Comparison of ENCODE assay signal across 8 cellular contexts in genomic region chr1:203306970-203307541, GRCh38. TPM values are rescaled to one million over a fixed set of nuclear protein-coding genes. Genes with fewer than 3 reads are reported as not detected.
DNase-seq lines count a peak whose midpoint lies in the region; TF ChIP-seq lines count a peak whose summit lies in the region.

No MANE protein-coding gene starts in this region.

- H3K27me3 ChIP-seq in duodenal mucosa (ENCODE audit: control insufficient read depth in 1 of 2, insufficient read depth in 2 of 2, low read length in 2 of 2) (no peaks in the 10 kb centered on the region), vagina (no peaks in the 10 kb centered on the region)

- peaks cover 18% of the 10 kb centered on the region for H3K36me3 Mint-ChIP-seq in Calu3 (ENCODE audit: insufficient read depth, unreplicated experiment)

- peak overlapping the region; percentile 92 to 94 for H3K4me3 ChIP-seq in duodenal mucosa (ENCODE audit: low read depth in 1 of 2, low read length in 2 of 2)
- H3K4me3 ChIP-seq in vagina: peak overlapping the region; percentile 96 to 100

- H3K4me3 Mint-ChIP-seq in Calu3 (ENCODE audit: low read depth, unreplicated experiment): peak overlapping the region; percentile 68

- no peak for TF ChIP-seq CTCF in Calu3 (IDR thresholded peaks at IDR 0.05; ENCODE audit: unreplicated experiment)
- TF ChIP-seq CTCF in vagina (IDR thresholded peaks at IDR 0.05): no peak

- no peak for TF ChIP-seq POLR2A in vagina (IDR thresholded peaks at IDR 0.05)

- BruUV-seq in Calu3 (replicated peaks; lab: Mats Ljungman, UMichigan): no TSS peak

- peaks cover 48% of the 10 kb centered on the region for H3K27me3 Mint-ChIP-seq in Calu3 (ENCODE audit: unreplicated experiment)

- DNase-seq in Calu3: no peak
- peak in 3 of 5 experiments; percentile 20 to 78 (median 39) for DNase-seq in T-helper 2 cell
- DNase-seq in myocyte (ENCODE audit: low read depth): peak; percentile 73
- DNase-seq in vagina (ENCODE audit: extremely low spot score in 2 of 2): no peak
- DNase-seq in NCI-H524 treated with DMSO at 0.1 percent for 48 hours (lab: John Stamatoyannopoulos, UW): no peak
- no peak for DNase-seq in EL
- no peak for DNase-seq in SKM-1 treated with dmso at 0.1 percent for 144 hours (lab: John Stamatoyannopoulos, UW; ENCODE audit: unreplicated experiment)

- H3K36me3 ChIP-seq in duodenal mucosa (ENCODE audit: control insufficient read depth in 1 of 2, insufficient read depth in 2 of 2, low read length in 2 of 2) (peaks cover 18 to 22% of the 10 kb centered on the region in 2 donors), vagina (peaks cover 0 to 12% of the 10 kb centered on the region in 2 donors)

- H3K4me1 ChIP-seq in duodenal mucosa (ENCODE audit: control insufficient read depth in 1 of 2, insufficient read depth in 2 of 2, low read length in 2 of 2) (peaks cover 52 to 57% of the 10 kb centered on the region in 2 donors), vagina (peaks cover 44% of the 10 kb centered on the region)

- peak overlapping the region; percentile 92 to 100 for H3K9ac ChIP-seq in duodenal mucosa (ENCODE audit: low read depth in 1 of 2, low read length in 2 of 2)

- CTCF ChIA-PET in Calu3 (lab: Charles Lee): interaction anchor here (0.8 to 2.5 kb wide), 7 partner anchors 12 to 40 kb away, joined by 3 to 16 read pairs (median 4); no protein-coding TSS in a partner anchor

- no peaks in the 10 kb centered on the region for H3K9me3 Mint-ChIP-seq in Calu3 (ENCODE audit: low read depth, unreplicated experiment)

- H3K4me1 Mint-ChIP-seq in Calu3 (ENCODE audit: low read depth, unreplicated experiment): peaks cover 31% of the 10 kb centered on the region

- intact Hi-C loops in Calu3 (cut with micrococcal nuclease; ENCODE audit: unreplicated experiment): no loop called here
- intact Hi-C loops in vagina (cut with DNase I): loop anchor here (5.0 kb wide), 1 partner anchor 35 kb away; no protein-coding TSS in a partner anchor

- H3K9me3 ChIP-seq in duodenal mucosa (ENCODE audit: control insufficient read depth in 1 of 2, low read length in 2 of 2) (no peaks in the 10 kb centered on the region), vagina (no peaks in the 10 kb centered on the region)

- H3K27ac ChIP-seq in duodenal mucosa (ENCODE audit: low read depth, low read length) (peak overlapping the region; percentile 96), vagina (peak overlapping the region; percentile 100)

- H3K27ac Mint-ChIP-seq in Calu3 (ENCODE audit: unreplicated experiment): peak overlapping the region; percentile 1

RNA-seq across cellular contexts. Expression of gene BTG2, which starts 1.7 kb away (rescaled TPM):
- total RNA-seq in Calu3 (2022): 2.7 and 4.9 TPM in 2 replicates
- 55.6 and 95.2 TPM in 2 replicates for total RNA-seq in myocyte
- 33.6 TPM for polyA plus RNA-seq in myocyte (2012)
- total RNA-seq in vagina: 191 TPM

RNA-seq across cellular contexts. Expression of gene FMOD, which starts 43.9 kb away (rescaled TPM):
- total RNA-seq in Calu3 (2022) (not detected in 2 replicates), myocyte (4.4 and 10.6 TPM in 2 replicates), vagina (80.3 TPM)
- 1.7 TPM for polyA plus RNA-seq in myocyte (2012)

Comparison
In these comparisons a context has a peak if more than half of its experiments do, and no peak if none do; other contexts are left out.
1. DNase-seq: peak in T-helper 2 cell (3 of 5) and myocyte (single experiment); none in Calu3 (single experiment), vagina (0 of 2), NCI-H524 treated with DMSO at 0.1 percent for 48 hours (single experiment), EL (single experiment) and SKM-1 treated with dmso at 0.1 percent for 144 hours (single experiment).